1 cellular context compared by ENCODE assay signal in the genomic region with DNA sequence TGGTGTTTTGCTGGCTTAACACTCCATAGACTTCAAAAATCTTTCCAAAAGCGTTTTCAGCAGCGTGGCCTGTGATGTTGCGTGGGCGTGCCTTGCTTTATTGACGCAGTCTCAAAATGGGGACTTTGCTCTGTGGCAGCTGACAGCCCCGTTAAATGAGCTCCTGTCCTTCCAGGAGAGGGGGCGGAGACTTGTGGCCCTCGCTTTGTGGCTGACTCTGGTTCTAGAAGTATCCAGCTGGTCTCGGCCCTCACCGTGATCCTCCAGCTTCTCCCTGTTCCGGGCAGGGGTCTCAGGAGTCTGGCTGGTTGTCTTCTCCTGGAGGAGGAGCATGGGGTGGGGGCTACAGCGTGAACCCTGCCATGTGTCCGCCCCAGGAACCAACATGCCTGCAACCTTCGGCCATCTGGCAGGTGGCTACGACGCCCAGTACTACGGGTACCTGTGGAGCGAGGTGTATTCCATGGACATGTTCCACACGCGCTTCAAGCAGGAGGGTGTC.
A peak's percentile ranks its signal among the peaks of the same experiment; 100 is the strongest.
TF ChIP-seq lines count a peak whose summit lies in the region.

No MANE protein-coding gene starts in this region.

TF ChIP-seq in HepG2, 621 proteins besides CTCF, POLR2A, EP300 and RAD21 (continued from another document and continues in another):
- TF ChIP-seq, protein P1, sequence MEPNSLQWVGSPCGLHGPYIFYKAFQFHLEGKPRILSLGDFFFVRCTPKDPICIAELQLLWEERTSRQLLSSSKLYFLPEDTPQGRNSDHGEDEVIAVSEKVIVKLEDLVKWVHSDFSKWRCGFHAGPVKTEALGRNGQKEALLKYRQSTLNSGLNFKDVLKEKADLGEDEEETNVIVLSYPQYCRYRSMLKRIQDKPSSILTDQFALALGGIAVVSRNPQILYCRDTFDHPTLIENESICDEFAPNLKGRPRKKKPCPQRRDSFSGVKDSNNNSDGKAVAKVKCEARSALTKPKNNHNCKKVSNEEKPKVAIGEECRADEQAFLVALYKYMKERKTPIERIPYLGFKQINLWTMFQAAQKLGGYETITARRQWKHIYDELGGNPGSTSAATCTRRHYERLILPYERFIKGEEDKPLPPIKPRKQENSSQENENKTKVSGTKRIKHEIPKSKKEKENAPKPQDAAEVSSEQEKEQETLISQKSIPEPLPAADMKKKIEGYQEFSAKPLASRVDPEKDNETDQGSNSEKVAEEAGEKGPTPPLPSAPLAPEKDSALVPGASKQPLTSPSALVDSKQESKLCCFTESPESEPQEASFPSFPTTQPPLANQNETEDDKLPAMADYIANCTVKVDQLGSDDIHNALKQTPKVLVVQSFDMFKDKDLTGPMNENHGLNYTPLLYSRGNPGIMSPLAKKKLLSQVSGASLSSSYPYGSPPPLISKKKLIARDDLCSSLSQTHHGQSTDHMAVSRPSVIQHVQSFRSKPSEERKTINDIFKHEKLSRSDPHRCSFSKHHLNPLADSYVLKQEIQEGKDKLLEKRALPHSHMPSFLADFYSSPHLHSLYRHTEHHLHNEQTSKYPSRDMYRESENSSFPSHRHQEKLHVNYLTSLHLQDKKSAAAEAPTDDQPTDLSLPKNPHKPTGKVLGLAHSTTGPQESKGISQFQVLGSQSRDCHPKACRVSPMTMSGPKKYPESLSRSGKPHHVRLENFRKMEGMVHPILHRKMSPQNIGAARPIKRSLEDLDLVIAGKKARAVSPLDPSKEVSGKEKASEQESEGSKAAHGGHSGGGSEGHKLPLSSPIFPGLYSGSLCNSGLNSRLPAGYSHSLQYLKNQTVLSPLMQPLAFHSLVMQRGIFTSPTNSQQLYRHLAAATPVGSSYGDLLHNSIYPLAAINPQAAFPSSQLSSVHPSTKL (CRISPR knock-in tag; IDR thresholded peaks at IDR 0.05): peak; percentile 57; the same call in 1 of the 2 replicates
- TF ChIP-seq, protein P2, sequence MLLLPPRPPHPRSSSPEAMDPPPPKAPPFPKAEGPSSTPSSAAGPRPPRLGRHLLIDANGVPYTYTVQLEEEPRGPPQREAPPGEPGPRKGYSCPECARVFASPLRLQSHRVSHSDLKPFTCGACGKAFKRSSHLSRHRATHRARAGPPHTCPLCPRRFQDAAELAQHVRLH (CRISPR knock-in tag; IDR thresholded peaks at IDR 0.05; ENCODE audit: borderline replicate concordance, low read depth): no peak
- TF ChIP-seq ZNF263 (CRISPR knock-in tag; IDR thresholded peaks at IDR 0.05) (no peak), PITX1 (CRISPR knock-in tag; IDR thresholded peaks at IDR 0.05) (no peak), ZNF713 (CRISPR knock-in tag; IDR thresholded peaks at IDR 0.05) (no peak), SSRP1 (CRISPR knock-in tag; IDR thresholded peaks at IDR 0.05) (no peak), CHCHD3 (CRISPR knock-in tag; IDR thresholded peaks at IDR 0.05) (no peak), PRPF4 (IDR thresholded peaks at IDR 0.05; ENCODE audit: low read depth, low read length, poor library complexity, severe bottlenecking) (no peak), NCOA2 (CRISPR knock-in tag; IDR thresholded peaks at IDR 0.05) (peak; percentile 39; the same call in 1 of the 2 replicates), CHD2 (IDR thresholded peaks at IDR 0.05; ENCODE audit: low read depth, low read length) (no peak), RARG (CRISPR knock-in tag; IDR thresholded peaks at IDR 0.05; ENCODE audit: low read depth) (no peak), ZFP37 (CRISPR knock-in tag; IDR thresholded peaks at IDR 0.05; ENCODE audit: borderline replicate concordance) (no peak), RELA (CRISPR knock-in tag; IDR thresholded peaks at IDR 0.05) (no peak), SMARCE1 (IDR thresholded peaks at IDR 0.05; ENCODE audit: borderline replicate concordance) (no peak), ZNF44 (CRISPR knock-in tag; IDR thresholded peaks at IDR 0.05) (no peak), NR2F6 (IDR thresholded peaks at IDR 0.05) (no peak), NR2F6 (CRISPR knock-in tag; IDR thresholded peaks at IDR 0.05) (peak; percentile 55; the same call in 1 of the 2 replicates), MATR3 (CRISPR knock-in tag; IDR thresholded peaks at IDR 0.05) (no peak), HIVEP1 (CRISPR knock-in tag; IDR thresholded peaks at IDR 0.05) (peak; percentile 28; the same call in 1 of the 2 replicates), ZNF251 (CRISPR knock-in tag; IDR thresholded peaks at IDR 0.05) (no peak), ZNF431 (CRISPR knock-in tag; IDR thresholded peaks at IDR 0.05; ENCODE audit: borderline replicate concordance, low read depth) (no peak), ISL2 (CRISPR knock-in tag; IDR thresholded peaks at IDR 0.05) (no peak), SP140L (CRISPR knock-in tag; IDR thresholded peaks at IDR 0.05; ENCODE audit: borderline replicate concordance) (no peak), RORA (CRISPR knock-in tag; IDR thresholded peaks at IDR 0.05) (no peak), NR2C2 (CRISPR knock-in tag; IDR thresholded peaks at IDR 0.05; ENCODE audit: borderline replicate concordance) (no peak), KAT7 (CRISPR knock-in tag; IDR thresholded peaks at IDR 0.05; ENCODE audit: borderline replicate concordance) (no peak), TOE1 (CRISPR knock-in tag; IDR thresholded peaks at IDR 0.05) (no peak), ZNF136 (CRISPR knock-in tag; IDR thresholded peaks at IDR 0.05; ENCODE audit: low read depth) (no peak)
- TF ChIP-seq, protein P3, sequence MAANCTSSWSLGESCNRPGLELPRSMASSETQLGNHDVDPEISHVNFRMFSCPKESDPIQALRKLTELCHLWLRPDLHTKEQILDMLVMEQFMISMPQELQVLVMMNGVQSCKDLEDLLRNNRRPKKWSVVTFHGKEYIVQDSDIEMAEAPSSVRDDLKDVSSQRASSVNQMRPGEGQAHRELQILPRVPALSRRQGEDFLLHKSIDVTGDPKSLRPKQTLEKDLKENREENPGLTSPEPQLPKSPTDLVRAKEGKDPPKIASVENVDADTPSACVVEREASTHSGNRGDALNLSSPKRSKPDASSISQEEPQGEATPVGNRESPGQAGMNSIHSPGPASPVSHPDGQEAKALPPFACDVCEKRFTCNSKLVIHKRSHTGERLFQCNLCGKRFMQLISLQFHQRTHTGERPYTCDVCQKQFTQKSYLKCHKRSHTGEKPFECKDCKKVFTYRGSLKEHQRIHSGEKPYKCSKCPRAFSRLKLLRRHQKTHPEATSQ (CRISPR knock-in tag; IDR thresholded peaks at IDR 0.05; ENCODE audit: borderline replicate concordance): no peak
- TF ChIP-seq, protein P4, sequence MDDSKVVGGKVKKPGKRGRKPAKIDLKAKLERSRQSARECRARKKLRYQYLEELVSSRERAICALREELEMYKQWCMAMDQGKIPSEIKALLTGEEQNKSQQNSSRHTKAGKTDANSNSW (CRISPR knock-in tag; IDR thresholded peaks at IDR 0.05; ENCODE audit: borderline replicate concordance): no peak
- TF ChIP-seq, protein P5, sequence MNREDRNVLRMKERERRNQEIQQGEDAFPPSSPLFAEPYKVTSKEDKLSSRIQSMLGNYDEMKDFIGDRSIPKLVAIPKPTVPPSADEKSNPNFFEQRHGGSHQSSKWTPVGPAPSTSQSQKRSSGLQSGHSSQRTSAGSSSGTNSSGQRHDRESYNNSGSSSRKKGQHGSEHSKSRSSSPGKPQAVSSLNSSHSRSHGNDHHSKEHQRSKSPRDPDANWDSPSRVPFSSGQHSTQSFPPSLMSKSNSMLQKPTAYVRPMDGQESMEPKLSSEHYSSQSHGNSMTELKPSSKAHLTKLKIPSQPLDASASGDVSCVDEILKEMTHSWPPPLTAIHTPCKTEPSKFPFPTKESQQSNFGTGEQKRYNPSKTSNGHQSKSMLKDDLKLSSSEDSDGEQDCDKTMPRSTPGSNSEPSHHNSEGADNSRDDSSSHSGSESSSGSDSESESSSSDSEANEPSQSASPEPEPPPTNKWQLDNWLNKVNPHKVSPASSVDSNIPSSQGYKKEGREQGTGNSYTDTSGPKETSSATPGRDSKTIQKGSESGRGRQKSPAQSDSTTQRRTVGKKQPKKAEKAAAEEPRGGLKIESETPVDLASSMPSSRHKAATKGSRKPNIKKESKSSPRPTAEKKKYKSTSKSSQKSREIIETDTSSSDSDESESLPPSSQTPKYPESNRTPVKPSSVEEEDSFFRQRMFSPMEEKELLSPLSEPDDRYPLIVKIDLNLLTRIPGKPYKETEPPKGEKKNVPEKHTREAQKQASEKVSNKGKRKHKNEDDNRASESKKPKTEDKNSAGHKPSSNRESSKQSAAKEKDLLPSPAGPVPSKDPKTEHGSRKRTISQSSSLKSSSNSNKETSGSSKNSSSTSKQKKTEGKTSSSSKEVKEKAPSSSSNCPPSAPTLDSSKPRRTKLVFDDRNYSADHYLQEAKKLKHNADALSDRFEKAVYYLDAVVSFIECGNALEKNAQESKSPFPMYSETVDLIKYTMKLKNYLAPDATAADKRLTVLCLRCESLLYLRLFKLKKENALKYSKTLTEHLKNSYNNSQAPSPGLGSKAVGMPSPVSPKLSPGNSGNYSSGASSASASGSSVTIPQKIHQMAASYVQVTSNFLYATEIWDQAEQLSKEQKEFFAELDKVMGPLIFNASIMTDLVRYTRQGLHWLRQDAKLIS (CRISPR knock-in tag; IDR thresholded peaks at IDR 0.05): no peak
- TF ChIP-seq, protein P6, sequence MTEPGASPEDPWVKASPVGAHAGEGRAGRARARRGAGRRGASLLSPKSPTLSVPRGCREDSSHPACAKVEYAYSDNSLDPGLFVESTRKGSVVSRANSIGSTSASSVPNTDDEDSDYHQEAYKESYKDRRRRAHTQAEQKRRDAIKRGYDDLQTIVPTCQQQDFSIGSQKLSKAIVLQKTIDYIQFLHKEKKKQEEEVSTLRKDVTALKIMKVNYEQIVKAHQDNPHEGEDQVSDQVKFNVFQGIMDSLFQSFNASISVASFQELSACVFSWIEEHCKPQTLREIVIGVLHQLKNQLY (CRISPR knock-in tag; IDR thresholded peaks at IDR 0.05): 0 out of 2 replicates have a peak, but pooled peaks have one; percentile 40
- TF ChIP-seq, protein P7, sequence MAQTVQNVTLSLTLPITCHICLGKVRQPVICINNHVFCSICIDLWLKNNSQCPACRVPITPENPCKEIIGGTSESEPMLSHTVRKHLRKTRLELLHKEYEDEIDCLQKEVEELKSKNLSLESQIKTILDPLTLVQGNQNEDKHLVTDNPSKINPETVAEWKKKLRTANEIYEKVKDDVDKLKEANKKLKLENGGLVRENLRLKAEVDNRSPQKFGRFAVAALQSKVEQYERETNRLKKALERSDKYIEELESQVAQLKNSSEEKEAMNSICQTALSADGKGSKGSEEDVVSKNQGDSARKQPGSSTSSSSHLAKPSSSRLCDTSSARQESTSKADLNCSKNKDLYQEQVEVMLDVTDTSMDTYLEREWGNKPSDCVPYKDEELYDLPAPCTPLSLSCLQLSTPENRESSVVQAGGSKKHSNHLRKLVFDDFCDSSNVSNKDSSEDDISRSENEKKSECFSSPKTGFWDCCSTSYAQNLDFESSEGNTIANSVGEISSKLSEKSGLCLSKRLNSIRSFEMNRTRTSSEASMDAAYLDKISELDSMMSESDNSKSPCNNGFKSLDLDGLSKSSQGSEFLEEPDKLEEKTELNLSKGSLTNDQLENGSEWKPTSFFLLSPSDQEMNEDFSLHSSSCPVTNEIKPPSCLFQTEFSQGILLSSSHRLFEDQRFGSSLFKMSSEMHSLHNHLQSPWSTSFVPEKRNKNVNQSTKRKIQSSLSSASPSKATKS (CRISPR knock-in tag; IDR thresholded peaks at IDR 0.05): no peak
- TF ChIP-seq, protein P8, sequence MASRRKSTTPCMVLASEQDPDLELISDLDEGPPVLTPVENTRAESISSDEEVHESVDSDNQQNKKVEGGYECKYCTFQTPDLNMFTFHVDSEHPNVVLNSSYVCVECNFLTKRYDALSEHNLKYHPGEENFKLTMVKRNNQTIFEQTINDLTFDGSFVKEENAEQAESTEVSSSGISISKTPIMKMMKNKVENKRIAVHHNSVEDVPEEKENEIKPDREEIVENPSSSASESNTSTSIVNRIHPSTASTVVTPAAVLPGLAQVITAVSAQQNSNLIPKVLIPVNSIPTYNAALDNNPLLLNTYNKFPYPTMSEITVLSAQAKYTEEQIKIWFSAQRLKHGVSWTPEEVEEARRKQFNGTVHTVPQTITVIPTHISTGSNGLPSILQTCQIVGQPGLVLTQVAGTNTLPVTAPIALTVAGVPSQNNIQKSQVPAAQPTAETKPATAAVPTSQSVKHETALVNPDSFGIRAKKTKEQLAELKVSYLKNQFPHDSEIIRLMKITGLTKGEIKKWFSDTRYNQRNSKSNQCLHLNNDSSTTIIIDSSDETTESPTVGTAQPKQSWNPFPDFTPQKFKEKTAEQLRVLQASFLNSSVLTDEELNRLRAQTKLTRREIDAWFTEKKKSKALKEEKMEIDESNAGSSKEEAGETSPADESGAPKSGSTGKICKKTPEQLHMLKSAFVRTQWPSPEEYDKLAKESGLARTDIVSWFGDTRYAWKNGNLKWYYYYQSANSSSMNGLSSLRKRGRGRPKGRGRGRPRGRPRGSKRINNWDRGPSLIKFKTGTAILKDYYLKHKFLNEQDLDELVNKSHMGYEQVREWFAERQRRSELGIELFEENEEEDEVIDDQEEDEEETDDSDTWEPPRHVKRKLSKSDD (CRISPR knock-in tag; IDR thresholded peaks at IDR 0.05; ENCODE audit: low read depth): no peak
- TF ChIP-seq, protein P9, sequence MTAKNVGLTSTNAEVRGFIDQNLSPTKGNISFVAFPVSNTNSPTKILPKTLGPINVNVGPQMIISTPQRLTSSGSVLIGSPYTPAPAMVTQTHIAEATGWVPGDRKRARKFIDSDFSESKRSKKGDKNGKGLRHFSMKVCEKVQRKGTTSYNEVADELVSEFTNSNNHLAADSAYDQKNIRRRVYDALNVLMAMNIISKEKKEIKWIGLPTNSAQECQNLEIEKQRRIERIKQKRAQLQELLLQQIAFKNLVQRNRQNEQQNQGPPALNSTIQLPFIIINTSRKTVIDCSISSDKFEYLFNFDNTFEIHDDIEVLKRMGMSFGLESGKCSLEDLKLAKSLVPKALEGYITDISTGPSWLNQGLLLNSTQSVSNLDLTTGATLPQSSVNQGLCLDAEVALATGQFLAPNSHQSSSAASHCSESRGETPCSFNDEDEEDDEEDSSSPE (CRISPR knock-in tag; IDR thresholded peaks at IDR 0.05): 0 out of 2 replicates have a peak, but pooled peaks have one; percentile 14
- TF ChIP-seq, protein P10, sequence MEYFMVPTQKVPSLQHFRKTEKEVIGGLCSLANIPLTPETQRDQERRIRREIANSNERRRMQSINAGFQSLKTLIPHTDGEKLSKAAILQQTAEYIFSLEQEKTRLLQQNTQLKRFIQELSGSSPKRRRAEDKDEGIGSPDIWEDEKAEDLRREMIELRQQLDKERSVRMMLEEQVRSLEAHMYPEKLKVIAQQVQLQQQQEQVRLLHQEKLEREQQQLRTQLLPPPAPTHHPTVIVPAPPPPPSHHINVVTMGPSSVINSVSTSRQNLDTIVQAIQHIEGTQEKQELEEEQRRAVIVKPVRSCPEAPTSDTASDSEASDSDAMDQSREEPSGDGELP (IDR thresholded peaks at IDR 0.05; ENCODE audit: borderline replicate concordance, low read depth): peak; percentile 89
- TF ChIP-seq, protein P11, sequence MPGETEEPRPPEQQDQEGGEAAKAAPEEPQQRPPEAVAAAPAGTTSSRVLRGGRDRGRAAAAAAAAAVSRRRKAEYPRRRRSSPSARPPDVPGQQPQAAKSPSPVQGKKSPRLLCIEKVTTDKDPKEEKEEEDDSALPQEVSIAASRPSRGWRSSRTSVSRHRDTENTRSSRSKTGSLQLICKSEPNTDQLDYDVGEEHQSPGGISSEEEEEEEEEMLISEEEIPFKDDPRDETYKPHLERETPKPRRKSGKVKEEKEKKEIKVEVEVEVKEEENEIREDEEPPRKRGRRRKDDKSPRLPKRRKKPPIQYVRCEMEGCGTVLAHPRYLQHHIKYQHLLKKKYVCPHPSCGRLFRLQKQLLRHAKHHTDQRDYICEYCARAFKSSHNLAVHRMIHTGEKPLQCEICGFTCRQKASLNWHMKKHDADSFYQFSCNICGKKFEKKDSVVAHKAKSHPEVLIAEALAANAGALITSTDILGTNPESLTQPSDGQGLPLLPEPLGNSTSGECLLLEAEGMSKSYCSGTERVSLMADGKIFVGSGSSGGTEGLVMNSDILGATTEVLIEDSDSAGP (CRISPR knock-in tag; IDR thresholded peaks at IDR 0.05; ENCODE audit: borderline replicate concordance): no peak
